Comparison of ENCODE assay signal across 8 cellular contexts in genomic region chr5:110738812-110739651, GRCh38. TPM values are rescaled to one million over a fixed set of nuclear protein-coding genes. Genes with fewer than 3 reads are reported as not detected.
A peak's percentile ranks its signal among the peaks of the same experiment; 100 is the strongest.
DNase-seq lines count a peak whose midpoint lies in the region; ATAC-seq and TF ChIP-seq lines count a peak whose summit lies in the region.

TSS of gene SLC25A46 (plus strand) at chr5:110739007. CDS start at chr5:110739120, 113 bp downstream.

- TF ChIP-seq POLR2A in erythroblast (IDR thresholded peaks at IDR 0.05; ENCODE audit: low read length): peak; percentile 82

- H3K27me3 ChIP-seq in PC-3 (ENCODE audit: low read length): no peaks in the 10 kb centered on the region
- no peaks in the 10 kb centered on the region for H3K27me3 ChIP-seq in mucosa of rectum (ENCODE audit: control insufficient read depth in 2 of 2, insufficient read depth in 2 of 2, low read length in 2 of 2)

- H3K27ac ChIP-seq in PC-3 (ENCODE audit: low read length) (peak within 1 kb of the TSS; percentile 43), mucosa of rectum (ENCODE audit: low read depth in 2 of 2, low read length in 2 of 2) (peak within 1 kb of the TSS; percentile 87 to 93)

- no peaks in the 10 kb centered on the region for H3K9me2 ChIP-seq in PC-3 (replicated peaks; ENCODE audit: low read length)

- no peaks in the 10 kb centered on the region for H3F3A ChIP-seq in PC-3 (ENCODE audit: low read length, unreplicated experiment)

- CTCF ChIA-PET in PC-3 (lab: Charles Lee): no interaction called here

- H3K36me3 ChIP-seq in PC-3 (ENCODE audit: low read depth, low read length): 0 out of 2 replicates have a peak, but pooled peaks cover under 1% of the 10 kb centered on the region
- peaks cover 2% of the 10 kb centered on the region in 2 donors for H3K36me3 ChIP-seq in mucosa of rectum (ENCODE audit: control insufficient read depth in 2 of 2, insufficient read depth in 2 of 2, low read length in 2 of 2)

- DNase-seq in DMS 273 (lab: John Stamatoyannopoulos, UW; ENCODE audit: unreplicated experiment) (peak; percentile 96), HuH-7.5 (ENCODE audit: low spot score) (peak; percentile 61), PC-3 (peak; percentile 82), erythroblast (lab: John Stamatoyannopoulos, UW) (peak; percentile 91 to 92)
- DNase-seq in activated T-cell treated with anti-CD3 and anti-CD28 coated beads, Interleukin-2, amount 50 U/mL, for 1 hour: peak; percentile 84
- peak; percentile 73 to 77 for DNase-seq in stimulated activated CD8-positive, alpha-beta memory T cell treated with anti-CD3 and anti-CD28 coated beads, Interleukin-7, amount 100 ng/mL, for 1 hour (ENCODE audit: low read depth in 2 of 2)

- H3K9ac ChIP-seq in PC-3 (ENCODE audit: low read length): peak within 1 kb of the TSS; percentile 91
- peak within 1 kb of the TSS; percentile 79 to 91 for H3K9ac ChIP-seq in mucosa of rectum (ENCODE audit: low read depth in 1 of 2, low read length in 2 of 2)

- TSS peak; percentile 44 for BruUV-seq in PC-3 (replicated peaks; lab: Mats Ljungman, UMichigan)

- TF ChIP-seq CTCF in PC-3 (conservative IDR thresholded peaks at IDR 0.05; ENCODE audit: low read depth, low read length): no peak

- no peaks in the 10 kb centered on the region for H4K20me1 ChIP-seq in PC-3 (ENCODE audit: low read length)

- H3K4me3 ChIP-seq in PC-3 (ENCODE audit: low read length): peak within 1 kb of the TSS; percentile 97
- H3K4me3 ChIP-seq in mucosa of rectum (ENCODE audit: low read length in 2 of 2): peak within 1 kb of the TSS; percentile 98 to 99

- intact Hi-C loops in PC-3 (cut with micrococcal nuclease): loop anchor here (1.0 kb wide), 1 partner anchor 353 kb away; the partner anchor contains the start of gene WDR36

- H3K4me1 ChIP-seq in PC-3 (ENCODE audit: insufficient read depth, low read length) (peaks cover 11% of the 10 kb centered on the region; the same call in 1 of the 2 replicates), mucosa of rectum (ENCODE audit: control insufficient read depth in 2 of 2, insufficient read depth in 2 of 2, low read length in 2 of 2) (peaks cover 3 to 10% of the 10 kb centered on the region in 2 donors)

- peaks cover 25% of the 10 kb centered on the region for H3K79me2 ChIP-seq in PC-3 (ENCODE audit: low read length)

- peak within 1 kb of the TSS; percentile 88 for H3K4me2 ChIP-seq in PC-3 (ENCODE audit: low read length)

- H3K9me3 ChIP-seq in PC-3 (ENCODE audit: low read length): no peaks in the 10 kb centered on the region
- no peaks in the 10 kb centered on the region for H3K9me3 ChIP-seq in mucosa of rectum (ENCODE audit: control insufficient read depth in 2 of 2, low read length in 2 of 2)

- ATAC-seq in GM21526 (IDR thresholded peaks at IDR 0.05; ENCODE audit: low FRiP score, unreplicated experiment): peak; percentile 95
- ATAC-seq in PC-3: peak; percentile 88

- H2AFZ ChIP-seq in PC-3 (ENCODE audit: low read length): peak within 1 kb of the TSS; percentile 98

- POLR2A ChIA-PET in PC-3 (lab: Charles Lee; ENCODE audit: unreplicated experiment): no interaction called here

RNA-seq across cellular contexts. Expression of gene SLC25A46, which starts in this region (rescaled TPM):
- 31.4 and 42.1 TPM in 2 replicates for total RNA-seq in PC-3 (2014; rRNA removed)

Comparison
In these comparisons a context has a peak if more than half of its experiments do, and no peak if none do; other contexts are left out.
1. Peak in every context shown above with its lines: DNase-seq, ATAC-seq, H3K4me3 ChIP-seq and H3K27ac ChIP-seq.